ENCODE assay signal across 8 cellular contexts in the genomic region with DNA sequence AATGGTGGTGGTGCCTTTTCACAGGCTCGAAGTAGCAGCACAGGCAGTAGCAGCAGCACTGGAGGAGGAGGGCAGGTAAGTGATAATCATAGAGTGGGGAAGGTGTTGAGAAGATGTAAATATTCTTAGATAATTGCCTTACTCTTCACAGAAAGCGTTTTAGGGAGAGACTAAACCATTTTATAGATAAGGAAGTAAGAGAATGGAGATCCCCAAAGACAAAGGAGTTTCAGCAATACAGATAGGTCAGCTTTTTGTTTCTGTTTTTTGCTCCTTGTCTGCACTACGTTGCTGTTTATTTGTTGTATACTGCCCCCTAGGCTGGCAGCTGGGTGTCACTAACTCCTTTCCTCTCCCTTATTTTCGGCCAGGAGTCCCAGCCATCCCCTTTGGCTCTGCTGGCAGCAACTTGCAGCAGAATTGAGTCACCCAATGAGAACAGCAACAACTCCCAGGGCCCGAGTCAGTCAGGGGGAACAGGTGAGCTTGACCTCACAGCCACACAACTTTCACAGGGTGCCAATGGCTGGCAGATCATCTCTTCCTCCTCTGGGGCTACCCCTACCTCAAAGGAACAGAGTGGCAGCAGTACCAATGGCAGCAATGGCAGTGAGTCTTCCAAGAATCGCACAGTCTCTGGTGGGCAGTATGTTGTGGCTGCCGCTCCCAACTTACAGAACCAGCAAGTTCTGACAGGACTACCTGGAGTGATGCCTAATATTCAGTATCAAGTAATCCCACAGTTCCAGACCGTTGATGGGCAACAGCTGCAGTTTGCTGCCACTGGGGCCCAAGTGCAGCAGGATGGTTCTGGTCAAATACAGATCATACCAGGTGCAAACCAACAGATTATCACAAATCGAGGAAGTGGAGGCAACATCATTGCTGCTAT. TPM values are rescaled to one million over a fixed set of nuclear protein-coding genes. Genes with fewer than 3 reads are reported as not detected.
DNase-seq lines count a peak whose midpoint lies in the region; ATAC-seq and TF ChIP-seq lines count a peak whose summit lies in the region.

No MANE protein-coding gene starts in this region.

- peaks cover 55% of the 10 kb centered on the region for H3K4me1 Mint-ChIP-seq in osteocyte (ENCODE audit: unreplicated experiment)

- TF ChIP-seq CTCF in gastroesophageal sphincter (IDR thresholded peaks at IDR 0.05): peak in 2 of 4 experiments; percentile 29 to 33
- peak; percentile 40 for TF ChIP-seq CTCF in osteocyte (IDR thresholded peaks at IDR 0.05)

- DNase-seq in NCI-H510A (lab: John Stamatoyannopoulos, UW) (peak; percentile 5), NCI-H510A treated with DMSO at 0.1 percent for 48 hours (lab: John Stamatoyannopoulos, UW) (no peak), NCI-H226 (peak; percentile 65), osteocyte (ENCODE audit: extremely low spot score, unreplicated experiment) (no peak), AG08396 (ENCODE audit: low spot score) (no peak)
- DNase-seq in activated T-helper 9 cell treated with anti-CD3 and anti-CD28 coated beads, Interleukin-2, amount 50 U/mL, for 16 hours (ENCODE audit: low read depth): peak; percentile 19

- H3K36me3 ChIP-seq in gastroesophageal sphincter: peaks cover 0 to 49% of the 10 kb centered on the region in 2 donors

- ATAC-seq in gastroesophageal sphincter: no peak
- ATAC-seq in HG02973 (IDR thresholded peaks at IDR 0.05; ENCODE audit: unreplicated experiment): no peak

- H3K9me3 Mint-ChIP-seq in osteocyte (ENCODE audit: unreplicated experiment): no peaks in the 10 kb centered on the region

- H3K27me3 ChIP-seq in gastroesophageal sphincter: no peaks in the 10 kb centered on the region

- no peaks in the 10 kb centered on the region for H3K9me3 ChIP-seq in gastroesophageal sphincter

- peak overlapping the region in 3 of 4 donors; percentile 99 to 100 (median 100) for H3K27ac ChIP-seq in gastroesophageal sphincter

- peaks cover 9 to 67% (median 61%) of the 10 kb centered on the region in 3 donors for H3K4me1 ChIP-seq in gastroesophageal sphincter

- WGBS in gastroesophageal sphincter (ENCODE audit: low coverage in 1 of 2), 2 donors: 33 to 38% methylated on average over 2 to 3 of the region's 9 CpGs

- peak overlapping the region; percentile 96 for H3K27ac Mint-ChIP-seq in osteocyte (ENCODE audit: unreplicated experiment)

- H3K36me3 Mint-ChIP-seq in osteocyte (ENCODE audit: unreplicated experiment): peaks cover 18% of the 10 kb centered on the region

- TF ChIP-seq EP300 in gastroesophageal sphincter (IDR thresholded peaks at IDR 0.05): no peak

- H3K4me3 Mint-ChIP-seq in osteocyte (ENCODE audit: unreplicated experiment): peak overlapping the region; percentile 88

- H3K27me3 Mint-ChIP-seq in osteocyte (ENCODE audit: unreplicated experiment): no peaks in the 10 kb centered on the region

- TF ChIP-seq POLR2A in gastroesophageal sphincter (IDR thresholded peaks at IDR 0.05): no peak

- peak overlapping the region in 1 of 2 donors; percentile 86 for H3K4me3 ChIP-seq in gastroesophageal sphincter

RNA-seq across cellular contexts. Expression of a gene that starts 2.0 kb away (rescaled TPM):
- 10 to 100 TPM; 68.0 to 80.5 (median 74.0) TPM for total RNA-seq in gastroesophageal sphincter
- total RNA-seq in osteocyte: 77.0 and 83.3 TPM in 2 replicates

RNA-seq across cellular contexts. Expression of a gene that starts 41.7 kb away (rescaled TPM):
- total RNA-seq in gastroesophageal sphincter (under 1 TPM in 1 of 4 donors, not detected in 3; 0.13 TPM), osteocyte (not detected in 2 replicates)

RNA-seq across cellular contexts. Expression of a gene that starts 45.8 kb away (rescaled TPM):
- total RNA-seq in gastroesophageal sphincter: not detected
- not detected in 2 replicates for total RNA-seq in osteocyte

RNA-seq across cellular contexts. Expression of a gene that starts 59.5 kb away (rescaled TPM):
- total RNA-seq in gastroesophageal sphincter: 10 to 100 TPM; 54.2 to 73.2 (median 69.6) TPM
- 102 and 105 TPM in 2 replicates for total RNA-seq in osteocyte

Comparison
In these comparisons a context has a peak if more than half of its experiments do, and no peak if none do; other contexts are left out.
1. DNase-seq: peak in NCI-H510A (single experiment), NCI-H226 (single experiment) and activated T-helper 9 cell treated with anti-CD3 and anti-CD28 coated beads, Interleukin-2, amount 50 U/mL, for 16 hours (single experiment); none in NCI-H510A treated with DMSO at 0.1 percent for 48 hours (single experiment), osteocyte (single experiment) and AG08396 (single experiment).